13 cellular contexts compared by ENCODE assay signal in the genomic region with DNA sequence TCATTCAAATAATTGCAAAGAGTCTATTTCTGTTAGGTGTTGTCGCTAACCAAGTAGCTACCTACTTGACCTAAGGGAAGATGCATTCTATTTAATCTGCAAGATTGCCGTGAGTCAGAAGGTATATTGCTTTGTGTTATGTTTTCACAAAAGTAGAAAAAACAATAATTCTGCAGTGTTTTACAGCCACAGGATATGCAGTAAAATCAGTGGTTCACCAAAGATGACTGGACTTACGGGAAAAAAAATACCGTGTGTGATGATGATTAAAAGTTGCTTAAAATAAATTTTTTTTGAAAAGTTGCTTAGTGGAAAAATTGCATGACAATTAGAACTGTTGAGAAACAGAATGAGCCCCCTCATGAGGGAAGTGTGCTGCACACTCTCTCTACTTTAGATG.
A peak's percentile ranks its signal among the peaks of the same experiment; 100 is the strongest.
DNase-seq lines count a peak whose midpoint lies in the region; ATAC-seq and TF ChIP-seq lines count a peak whose summit lies in the region.
"Had no signal": no experiment of that assay in that cellular context is flagged by ENCODE, and none has a peak within 500 bp of the region (broad histone marks: within the 10 kb centered on the region; RNA-seq: fewer than 3 reads in every experiment).

No MANE protein-coding gene starts in this region.

- H3K4me1 ChIP-seq in skeletal muscle satellite cell (ENCODE audit: control insufficient read depth, insufficient read depth, low read length) = peaks cover 65% of the 10 kb centered on the region

- no peak for TF ChIP-seq CTCF in choroid plexus epithelial cell (conservative IDR thresholded peaks at IDR 0.05; ENCODE audit: low read depth, low read length)

- no peaks in the 10 kb centered on the region for H3K9me3 ChIP-seq in skeletal muscle satellite cell (replicated peaks; ENCODE audit: low read length)
- H3K9me3 ChIP-seq: BLaER1 treated with 17β-estradiol and CSF1 and Interleukin-3, amounts not matched to agents 10 nM and 100 nM had no signal

- no peaks in the 10 kb centered on the region for H3K27me3 ChIP-seq in skeletal muscle satellite cell (ENCODE audit: control insufficient read depth, insufficient read depth, low read length)
- H3K27me3 ChIP-seq: BLaER1 treated with 17β-estradiol and CSF1 and Interleukin-3, amounts not matched to agents 10 nM and 100 nM had no signal

- peak; percentile 36 for DNase-seq in ELR (ENCODE audit: low read depth)
- peak; percentile 61 for DNase-seq in M059J (ENCODE audit: low read depth)
- DNase-seq in choroid plexus epithelial cell (ENCODE audit: low read depth) = peak; percentile 25
- DNase-seq in NCI-H2107 (lab: John Stamatoyannopoulos, UW) = no peak
- DNase-seq: NCI-H1048; NCI-H226; NCI-H526; NK-92 treated with Interleukin-12 subunit alpha and Interleukin-12 subunit beta, amount 100 ng/mL, for 24 hours; OCI-M1 had no signal

- H3K4me3 ChIP-seq in choroid plexus epithelial cell (ENCODE audit: low read depth, low read length) (no peak overlapping the region), skeletal muscle satellite cell (ENCODE audit: low read length) (no peak overlapping the region)
- H3K4me3 ChIP-seq: BLaER1 treated with 17β-estradiol and CSF1 and Interleukin-3, amounts not matched to agents 10 nM and 100 nM had no signal

- H3K9ac ChIP-seq in skeletal muscle satellite cell (ENCODE audit: low read depth, low read length) = peak overlapping the region; percentile 55
- H3K9ac ChIP-seq: BLaER1 treated with 17β-estradiol and CSF1 and Interleukin-3, amounts not matched to agents 10 nM and 100 nM had no signal

- no peak for ATAC-seq in GM18861 (IDR thresholded peaks at IDR 0.05; ENCODE audit: unreplicated experiment)
- no peak for ATAC-seq in HG03439 (IDR thresholded peaks at IDR 0.05; ENCODE audit: unreplicated experiment)

- H3K4me2 ChIP-seq in skeletal muscle satellite cell (ENCODE audit: low read length) = peak overlapping the region; percentile 36
- H3K4me2 ChIP-seq: BLaER1 treated with 17β-estradiol and CSF1 and Interleukin-3, amounts not matched to agents 10 nM and 100 nM had no signal

- no peaks in the 10 kb centered on the region for H3K36me3 ChIP-seq in skeletal muscle satellite cell (ENCODE audit: insufficient read depth, low read length)
- H3K36me3 ChIP-seq: BLaER1 treated with 17β-estradiol and CSF1 and Interleukin-3, amounts not matched to agents 10 nM and 100 nM had no signal
